ENCODE assay signal across 12 cellular contexts in the genomic region with DNA sequence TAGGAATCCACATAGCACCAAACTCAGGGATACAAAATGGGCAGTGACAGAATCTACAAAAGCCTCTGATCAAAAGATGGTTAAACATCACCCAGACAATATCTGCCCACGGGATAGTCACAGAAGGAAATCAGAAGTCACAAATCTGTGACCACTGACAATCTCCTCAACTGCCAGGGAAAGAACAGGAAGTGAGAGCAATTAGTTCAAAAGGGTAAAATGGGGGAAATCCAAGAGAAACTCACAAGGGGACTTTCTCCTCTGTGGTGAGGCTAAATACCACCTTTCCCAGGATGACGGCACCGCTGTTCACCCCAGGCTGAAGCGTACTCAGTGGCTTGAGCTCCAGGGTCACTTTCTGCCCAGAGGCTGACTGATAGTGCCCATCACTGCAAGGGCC. TPM values are rescaled to one million over a fixed set of nuclear protein-coding genes. Genes with fewer than 3 reads are reported as not detected.
DNase-seq lines count a peak whose midpoint lies in the region; ATAC-seq lines count a peak whose summit lies in the region.
"Had no signal": no experiment of that assay in that cellular context is flagged by ENCODE, and none has a peak within 500 bp of the region (broad histone marks: within the 10 kb centered on the region; RNA-seq: fewer than 3 reads in every experiment).

No MANE protein-coding gene starts in this region.

- intact Hi-C loops in left colon (cut with DNase I, micrococcal nuclease) = no loop called here

- peak; percentile 79 for DNase-seq in kidney tubule cell (ENCODE audit: low spot score)
- DNase-seq in NCI-H526 treated with DMSO at 0.1 percent for 48 hours (lab: John Stamatoyannopoulos, UW) = no peak
- DNase-seq in HPDE6-E6E7 (ENCODE audit: extremely low spot score) = no peak
- no peak for DNase-seq in left colon
- no peak for DNase-seq in DMS53 (lab: John Stamatoyannopoulos, UW)
- DNase-seq: NCI-H2081 treated with DMSO at 0.1 percent for 48 hours; stimulated activated CD4-positive, alpha-beta T cell treated with anti-CD3 and anti-CD28 coated beads, Interleukin-1b, Interleukin-23, amount 100 ng/mL, for 48 hours; SW 1271; thyroid gland had no signal

- peak; percentile 94 for ATAC-seq in GM18870 (IDR thresholded peaks at IDR 0.05; ENCODE audit: unreplicated experiment)
- peak; percentile 61 for ATAC-seq in GM21737 (IDR thresholded peaks at IDR 0.05; ENCODE audit: unreplicated experiment)
- ATAC-seq in HG03354 (IDR thresholded peaks at IDR 0.05; ENCODE audit: poor library complexity, severe bottlenecking, unreplicated experiment) = peak; percentile 86
- no peak for ATAC-seq in left colon

RNA-seq across cellular contexts. Expression of a gene that starts 10.7 kb away (rescaled TPM):
- total RNA-seq in left colon = 10 to 100 TPM in 1 of 2 donors, 1 to 10 TPM in 1; 9.6 to 11.1 TPM

RNA-seq across cellular contexts. Expression of a gene that starts 38.0 kb away (rescaled TPM):
- 10 to 100 TPM; 28.8 to 29.6 TPM for total RNA-seq in left colon

RNA-seq across cellular contexts. Expression of a gene that starts 48.4 kb away (rescaled TPM):
- total RNA-seq in left colon = 10 to 100 TPM; 10.0 to 10.7 TPM

RNA-seq across cellular contexts. Expression of a gene that starts 56.0 kb away (rescaled TPM):
- not detected for total RNA-seq in left colon
- total RNA-seq: thyroid gland had no signal
